ENCODE assay signal across 19 cellular contexts in genomic region chr17:80028030-80028429, GRCh38. TPM values are rescaled to one million over a fixed set of nuclear protein-coding genes. Genes with fewer than 3 reads are reported as not detected.
DNase-seq lines count a peak whose midpoint lies in the region; ATAC-seq and TF ChIP-seq lines count a peak whose summit lies in the region.
"Had no signal": no experiment of that assay in that cellular context is flagged by ENCODE, and none has a peak within 500 bp of the region (broad histone marks: within the 10 kb centered on the region; RNA-seq: fewer than 3 reads in every experiment).

No MANE protein-coding gene starts in this region.

- ATAC-seq in GM18858 (IDR thresholded peaks at IDR 0.05; ENCODE audit: unreplicated experiment) = no peak
- ATAC-seq: esophagus mucosa; GM23338; stimulated activated memory B cell treated with anti-CD40 and anti-IgM and Interleukin-4, amounts not matched to agents 10 μg/mL and 1 μg/mL and 100 μg/mL, for 72 hours had no signal

- peak overlapping the region; percentile 53 for H3K4me2 ChIP-seq in osteoblast (ENCODE audit: insufficient read depth, low read length)
- H3K4me2 ChIP-seq: GM23338 had no signal

- H3K79me2 ChIP-seq in ACC112 (ENCODE audit: control insufficient read depth, insufficient read depth, low read length, unreplicated experiment) = peaks cover 68% of the 10 kb centered on the region
- H3K79me2 ChIP-seq in osteoblast (ENCODE audit: insufficient read depth, low read length) = peaks cover 74% of the 10 kb centered on the region

- no peaks in the 10 kb centered on the region for H3K9me3 ChIP-seq in WERI-Rb-1 (ENCODE audit: severe bottlenecking)
- no peaks in the 10 kb centered on the region for H3K9me3 ChIP-seq in osteoblast (ENCODE audit: low read depth, low read length)

- H3K4me3 ChIP-seq in ACC112 (ENCODE audit: low read depth, low read length) (peak overlapping the region; percentile 57), WERI-Rb-1 (ENCODE audit: low read depth, low read length) (no peak overlapping the region), osteoblast (ENCODE audit: insufficient read depth, low read length) (no peak overlapping the region)
- H3K4me3 ChIP-seq: coronary artery, GM23338, lung had no signal

- peak; percentile 67 for DNase-seq in NCI-H1092 treated with DMSO at 0.1 percent for 48 hours (lab: John Stamatoyannopoulos, UW)
- DNase-seq in WERI-Rb-1 = no peak
- DNase-seq in osteoblast (ENCODE audit: insufficient read length, low spot score, missing footprints) = peak; percentile 66
- no peak for DNase-seq in HPDE6-E6E7 (ENCODE audit: extremely low spot score)
- DNase-seq in NCI-H146 (lab: John Stamatoyannopoulos, UW) = no peak
- DNase-seq in OCI-M2 (lab: John Stamatoyannopoulos, UW; ENCODE audit: unreplicated experiment) = no peak
- DNase-seq: activated CD4-positive, alpha-beta T cell treated with anti-CD3 and anti-CD28 coated beads, Interleukin-2, amount 50 U/mL, for 1 hour; activated T-cell treated with anti-CD3 and anti-CD28 coated beads, Interleukin-2, amount 50 U/mL, for 24 hours; DMS153; MV-4-11; SIG-M5; T-helper 9 cell had no signal

- no peaks in the 10 kb centered on the region for H3K27me3 ChIP-seq in ACC112 (ENCODE audit: insufficient read depth, low read length)
- no peaks in the 10 kb centered on the region for H3K27me3 ChIP-seq in WERI-Rb-1 (ENCODE audit: insufficient read depth, low read depth, severe bottlenecking)
- H3K27me3 ChIP-seq in osteoblast (ENCODE audit: insufficient read depth, low read length) = no peaks in the 10 kb centered on the region

- peaks cover 56% of the 10 kb centered on the region for H4K20me1 ChIP-seq in osteoblast (ENCODE audit: insufficient read depth, low read length)

- H2AFZ ChIP-seq in ACC112 (ENCODE audit: low read length, unreplicated experiment) = no peak overlapping the region
- no peak overlapping the region for H2AFZ ChIP-seq in osteoblast (ENCODE audit: low read length)
- H2AFZ ChIP-seq: GM23338 had no signal

- H3K4me1 ChIP-seq in ACC112 (ENCODE audit: control insufficient read depth, insufficient read depth, low read length, unreplicated experiment) (peaks cover 42% of the 10 kb centered on the region), osteoblast (ENCODE audit: insufficient read depth, low read length) (peaks cover 23% of the 10 kb centered on the region)

- TF ChIP-seq CTCF in WERI-Rb-1 (IDR thresholded peaks at IDR 0.05; ENCODE audit: low read depth, low read length) (no peak), osteoblast (IDR thresholded peaks at IDR 0.05; ENCODE audit: extremely low read depth, low read depth, low read length) (no peak)

- H3K36me3 ChIP-seq in ACC112 (ENCODE audit: insufficient read depth, low read length) = no peaks in the 10 kb centered on the region
- peaks cover 39% of the 10 kb centered on the region for H3K36me3 ChIP-seq in WERI-Rb-1
- H3K36me3 ChIP-seq in osteoblast (ENCODE audit: insufficient read depth, low read length) = no peaks in the 10 kb centered on the region

- H3K27ac ChIP-seq in ACC112 (ENCODE audit: low read depth, low read length) (peak overlapping the region; percentile 85), WERI-Rb-1 (0 out of 2 replicates have a peak overlapping the region, but pooled peaks have one; percentile 8), osteoblast (ENCODE audit: low read depth, low read length) (no peak overlapping the region)

RNA-seq across cellular contexts. Expression of gene TBC1D16, which starts 7.6 kb away (rescaled TPM):
- 63.1 and 68.8 TPM in 2 replicates for total RNA-seq in osteoblast

RNA-seq across cellular contexts. Expression of gene CCDC40, which starts 8.4 kb away (rescaled TPM):
- total RNA-seq in osteoblast = 8.3 and 11.8 TPM in 2 replicates

Comparison
In these comparisons a context has a peak if more than half of its experiments do, and no peak if none do; other contexts are left out.
1. DNase-seq: peak in NCI-H1092 treated with DMSO at 0.1 percent for 48 hours (single experiment) and osteoblast (single experiment); none in WERI-Rb-1 (single experiment), HPDE6-E6E7 (single experiment), NCI-H146 (single experiment) and OCI-M2 (single experiment).